Comparison of ENCODE assay signal across 11 cellular contexts in the genomic region with DNA sequence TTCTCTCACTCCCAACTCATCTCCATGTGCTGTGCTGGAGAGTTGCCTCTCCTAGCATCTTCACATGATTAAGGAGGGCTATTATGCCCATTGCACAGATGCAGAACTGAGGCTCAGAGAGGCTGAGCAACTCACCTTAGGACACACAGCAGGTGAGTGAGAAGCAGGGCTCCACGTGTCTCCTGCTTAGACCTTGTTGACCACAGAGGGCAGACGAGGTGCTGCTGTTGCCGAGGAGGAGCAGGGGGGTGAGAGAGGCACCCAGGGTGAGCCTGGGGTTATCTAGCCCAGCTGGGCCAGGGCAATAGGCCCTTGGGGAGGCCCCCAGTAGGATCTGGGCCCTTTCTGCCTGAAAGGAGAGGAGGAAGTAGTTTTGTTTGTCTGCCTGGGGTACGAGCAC. TPM values are rescaled to one million over a fixed set of nuclear protein-coding genes. Genes with fewer than 3 reads are reported as not detected.
DNase-seq lines count a peak whose midpoint lies in the region; ATAC-seq, FAIRE-seq and TF ChIP-seq lines count a peak whose summit lies in the region.
"Had no signal": no experiment of that assay in that cellular context is flagged by ENCODE, and none has a peak within 500 bp of the region (broad histone marks: within the 10 kb centered on the region; RNA-seq: fewer than 3 reads in every experiment).

No MANE protein-coding gene starts in this region.

- H3K9me3 Mint-ChIP-seq in naive B cell = peaks cover 0 to 6% (median 3%) of the 10 kb centered on the region in 7 donors
- H3K9me3 Mint-ChIP-seq: activated T-cell treated with anti-CD3 and anti-CD28 coated beads, Interleukin-2, amount 50 U/mL, for 4 hours had no signal

- peaks cover 47 to 81% (median 56%) of the 10 kb centered on the region in 3 donors for H3K4me1 Mint-ChIP-seq in naive B cell

- no peaks in the 10 kb centered on the region for H3K4me1 ChIP-seq in HEK293 (ENCODE audit: control insufficient read depth, insufficient read depth, low read length)
- H3K4me1 ChIP-seq in OCI-LY3 (ENCODE audit: low read length) = peaks cover 69% of the 10 kb centered on the region
- peaks cover 12% of the 10 kb centered on the region; the same call in 1 of the 2 replicates for H3K4me1 ChIP-seq in SJCRH30

- peak overlapping the region; percentile 34; the same call in 1 of the 2 replicates for H3K9ac ChIP-seq in OCI-LY3 (ENCODE audit: low read length)

- no peak for TF ChIP-seq POLR2A in GM12891 (IDR thresholded peaks at IDR 0.05; ENCODE audit: low read depth, low read length)

- H3K9me3 ChIP-seq in HEK293 (ENCODE audit: control insufficient read depth, insufficient read depth, low read depth, low read length) = no peaks in the 10 kb centered on the region
- H3K9me3 ChIP-seq in OCI-LY3 (ENCODE audit: insufficient read depth, low read length) = no peaks in the 10 kb centered on the region
- no peaks in the 10 kb centered on the region for H3K9me3 ChIP-seq in SJCRH30 (replicated peaks)

- H3K27ac Mint-ChIP-seq in naive B cell = peak overlapping the region; percentile 86 to 99 (median 94)

- no peak for TF ChIP-seq CTCF in HEK293 (tag by site-specific recombination; IDR thresholded peaks at IDR 0.05)
- peak; percentile 45 for TF ChIP-seq CTCF in OCI-LY3 (IDR thresholded peaks at IDR 0.05; ENCODE audit: low read depth, low read length)

- ATAC-seq in naive B cell (ENCODE audit: low read depth in 2 of 2) (peak; percentile 60 to 63), GM19351 (IDR thresholded peaks at IDR 0.05; ENCODE audit: unreplicated experiment) (no peak)
- ATAC-seq: activated T-cell treated with anti-CD3 and anti-CD28 coated beads, Interleukin-2, amount 50 U/mL, for 4 hours had no signal

- DNase-seq in GM12891 (ENCODE audit: insufficient read length, low spot score) = no peak
- DNase-seq in naive B cell = peak; percentile 78
- no peak for DNase-seq in SJCRH30
- DNase-seq in COLO668 (lab: John Stamatoyannopoulos, UW; ENCODE audit: unreplicated experiment) = no peak
- no peak for DNase-seq in C1 segment of cervical spinal cord (lab: John Stamatoyannopoulos, UW)
- DNase-seq: activated T-cell treated with anti-CD3 and anti-CD28 coated beads, Interleukin-2, amount 50 U/mL, for 4 hours had no signal

- POLR2A ChIA-PET in HEK293 (lab: Yijun Ruan, JAX) = no interaction called here

- no peaks in the 10 kb centered on the region for H3K36me3 ChIP-seq in HEK293 (ENCODE audit: control insufficient read depth in 2 of 2, insufficient read depth in 1 of 2, low read length in 2 of 2)
- H3K36me3 ChIP-seq in OCI-LY3 (replicated peaks; ENCODE audit: low read depth, low read length) = peaks cover 22% of the 10 kb centered on the region
- no peaks in the 10 kb centered on the region for H3K36me3 ChIP-seq in SJCRH30

- CTCF ChIA-PET in HEK293 (lab: Yijun Ruan, JAX) = no interaction called here

- H4K20me1 ChIP-seq in OCI-LY3 (ENCODE audit: insufficient read depth, low read length) = peaks cover under 1% of the 10 kb centered on the region; the same call in 1 of the 2 replicates

- no peaks in the 10 kb centered on the region for H3K27me3 ChIP-seq in OCI-LY3 (ENCODE audit: low read depth, low read length)
- no peaks in the 10 kb centered on the region for H3K27me3 ChIP-seq in SJCRH30

- peaks cover 30% of the 10 kb centered on the region for H3K79me2 ChIP-seq in OCI-LY3 (ENCODE audit: low read length)

- peaks cover 4 to 7% of the 10 kb centered on the region in 2 donors for H3K36me3 Mint-ChIP-seq in naive B cell

- no peaks in the 10 kb centered on the region for H3K27me3 Mint-ChIP-seq in naive B cell

- H3K4me3 ChIP-seq in HEK293 (ENCODE audit: low read depth, low read length) (no peak overlapping the region), OCI-LY3 (ENCODE audit: low read length) (no peak overlapping the region), SJCRH30 (no peak overlapping the region)

- H3K27ac ChIP-seq in HEK293 (ENCODE audit: extremely low read depth, low read depth, low read length) (no peak overlapping the region), OCI-LY3 (ENCODE audit: low read length) (peak overlapping the region; percentile 92), SJCRH30 (no peak overlapping the region)

- H3K4me3 Mint-ChIP-seq in naive B cell = peak overlapping the region; percentile 17 to 78 (median 60)
- H3K4me3 Mint-ChIP-seq: activated T-cell treated with anti-CD3 and anti-CD28 coated beads, Interleukin-2, amount 50 U/mL, for 4 hours had no signal

- H2AFZ ChIP-seq in OCI-LY3 (ENCODE audit: low read depth, low read length) = no peak overlapping the region

- H3K4me2 ChIP-seq in OCI-LY3 (ENCODE audit: low read length) = peak overlapping the region; percentile 24

- FAIRE-seq in GM12891 (lab: Jason Lieb, UNC) = peak; percentile 90

TF ChIP-seq in GM12891, 5 proteins besides CTCF, POLR2A, EP300 and RAD21:
- TF ChIP-seq POU2F2 (IDR thresholded peaks at IDR 0.05; ENCODE audit: low read depth, low read length) (no peak), TAF1 (IDR thresholded peaks at IDR 0.05; ENCODE audit: low read depth, low read length) (no peak), SPI1 (IDR thresholded peaks at IDR 0.05; ENCODE audit: low read depth, low read length) (no peak), POLR2AphosphoS5 (IDR thresholded peaks at IDR 0.05; ENCODE audit: low read depth, low read length) (no peak), PAX5 (IDR thresholded peaks at IDR 0.05; ENCODE audit: insufficient read depth, low read length, severe bottlenecking) (no peak)

TF ChIP-seq in HEK293, 187 proteins besides CTCF, POLR2A, EP300 and RAD21:
- no peak for TF ChIP-seq ZBTB1 (tag by site-specific recombination; IDR thresholded peaks at IDR 0.05)
- TF ChIP-seq KLF9 (tag by site-specific recombination; IDR thresholded peaks at IDR 0.05; ENCODE audit: low read depth) = no peak
- TF ChIP-seq, protein P1, sequence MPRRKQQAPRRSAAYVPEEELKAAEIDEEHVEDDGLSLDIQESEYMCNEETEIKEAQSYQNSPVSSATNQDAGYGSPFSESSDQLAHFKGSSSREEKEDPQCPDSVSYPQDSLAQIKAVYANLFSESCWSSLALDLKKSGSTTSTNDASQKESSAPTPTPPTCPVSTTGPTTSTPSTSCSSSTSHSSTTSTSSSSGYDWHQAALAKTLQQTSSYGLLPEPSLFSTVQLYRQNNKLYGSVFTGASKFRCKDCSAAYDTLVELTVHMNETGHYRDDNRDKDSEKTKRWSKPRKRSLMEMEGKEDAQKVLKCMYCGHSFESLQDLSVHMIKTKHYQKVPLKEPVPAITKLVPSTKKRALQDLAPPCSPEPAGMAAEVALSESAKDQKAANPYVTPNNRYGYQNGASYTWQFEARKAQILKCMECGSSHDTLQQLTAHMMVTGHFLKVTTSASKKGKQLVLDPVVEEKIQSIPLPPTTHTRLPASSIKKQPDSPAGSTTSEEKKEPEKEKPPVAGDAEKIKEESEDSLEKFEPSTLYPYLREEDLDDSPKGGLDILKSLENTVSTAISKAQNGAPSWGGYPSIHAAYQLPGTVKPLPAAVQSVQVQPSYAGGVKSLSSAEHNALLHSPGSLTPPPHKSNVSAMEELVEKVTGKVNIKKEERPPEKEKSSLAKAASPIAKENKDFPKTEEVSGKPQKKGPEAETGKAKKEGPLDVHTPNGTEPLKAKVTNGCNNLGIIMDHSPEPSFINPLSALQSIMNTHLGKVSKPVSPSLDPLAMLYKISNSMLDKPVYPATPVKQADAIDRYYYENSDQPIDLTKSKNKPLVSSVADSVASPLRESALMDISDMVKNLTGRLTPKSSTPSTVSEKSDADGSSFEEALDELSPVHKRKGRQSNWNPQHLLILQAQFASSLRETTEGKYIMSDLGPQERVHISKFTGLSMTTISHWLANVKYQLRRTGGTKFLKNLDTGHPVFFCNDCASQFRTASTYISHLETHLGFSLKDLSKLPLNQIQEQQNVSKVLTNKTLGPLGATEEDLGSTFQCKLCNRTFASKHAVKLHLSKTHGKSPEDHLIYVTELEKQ (tag by site-specific recombination; IDR thresholded peaks at IDR 0.05; ENCODE audit: borderline replicate concordance) = no peak
- TF ChIP-seq ZBTB7A (tag by site-specific recombination; IDR thresholded peaks at IDR 0.05; ENCODE audit: low read depth) = no peak
- TF ChIP-seq ZNF335 (tag by site-specific recombination; conservative IDR thresholded peaks at IDR 0.05) = no peak
- peak; percentile 93; the same call in 1 of the 2 replicates for TF ChIP-seq ZNF768 (tag by site-specific recombination; IDR thresholded peaks at IDR 0.05)
- no peak for TF ChIP-seq ZNF2 (tag by site-specific recombination; IDR thresholded peaks at IDR 0.05)

RNA-seq across cellular contexts. Expression of a gene that starts 2.4 kb away (rescaled TPM):
- polyA plus RNA-seq in GM12891 (2012; ENCODE audit: low read depth, missing spikeins) = 75.2 TPM
- polyA plus RNA-seq in naive B cell (ENCODE audit: low read depth in 6 of 6) = 10 to 100 TPM; 25.7 to 53.2 (median 40.1) TPM
- 0.23 and 0.42 TPM in 2 replicates for total RNA-seq in SJCRH30 (2014; rRNA removed; shearing (Covaris generic))

RNA-seq across cellular contexts. Expression of a gene that starts 29.4 kb away (rescaled TPM):
- polyA plus RNA-seq in GM12891 (2012; ENCODE audit: low read depth, missing spikeins) = 118 TPM
- polyA plus RNA-seq in naive B cell (ENCODE audit: low read depth in 6 of 6) = 100 to 1,000 TPM in 5 of 6 donors, 10 to 100 TPM in 1; 98.8 to 134 (median 112) TPM
- 102 and 104 TPM in 2 replicates for total RNA-seq in SJCRH30 (2014; rRNA removed; shearing (Covaris generic))

RNA-seq across cellular contexts. Expression of a gene that starts 32.3 kb away (rescaled TPM):
- not detected for polyA plus RNA-seq in GM12891 (2012; ENCODE audit: low read depth, missing spikeins)
- not detected for polyA plus RNA-seq in naive B cell (ENCODE audit: low read depth in 6 of 6)
- total RNA-seq in SJCRH30 (2014; rRNA removed; shearing (Covaris generic)) = not detected in 2 replicates
- total RNA-seq: activated T-cell treated with anti-CD3 and anti-CD28 coated beads, Interleukin-2, amount 50 U/mL, for 4 hours; MCF 10A; mononuclear cell had no signal

RNA-seq across cellular contexts. Expression of a gene that starts 44.2 kb away (rescaled TPM):
- 51.4 TPM for polyA plus RNA-seq in GM12891 (2012; ENCODE audit: low read depth, missing spikeins)
- polyA plus RNA-seq in naive B cell (ENCODE audit: low read depth in 6 of 6) = 100 to 1,000 TPM; 123 to 235 (median 155) TPM
- total RNA-seq in SJCRH30 (2014; rRNA removed; shearing (Covaris generic)) = 124 and 130 TPM in 2 replicates

RNA-seq across cellular contexts. Expression of a gene that starts 56.7 kb away (rescaled TPM):
- 49.4 TPM for polyA plus RNA-seq in GM12891 (2012; ENCODE audit: low read depth, missing spikeins)
- polyA plus RNA-seq in naive B cell (ENCODE audit: low read depth in 6 of 6) = 100 to 1,000 TPM; 121 to 135 (median 122) TPM
- 102 and 104 TPM in 2 replicates for total RNA-seq in SJCRH30 (2014; rRNA removed; shearing (Covaris generic))
